In the genomic region with DNA sequence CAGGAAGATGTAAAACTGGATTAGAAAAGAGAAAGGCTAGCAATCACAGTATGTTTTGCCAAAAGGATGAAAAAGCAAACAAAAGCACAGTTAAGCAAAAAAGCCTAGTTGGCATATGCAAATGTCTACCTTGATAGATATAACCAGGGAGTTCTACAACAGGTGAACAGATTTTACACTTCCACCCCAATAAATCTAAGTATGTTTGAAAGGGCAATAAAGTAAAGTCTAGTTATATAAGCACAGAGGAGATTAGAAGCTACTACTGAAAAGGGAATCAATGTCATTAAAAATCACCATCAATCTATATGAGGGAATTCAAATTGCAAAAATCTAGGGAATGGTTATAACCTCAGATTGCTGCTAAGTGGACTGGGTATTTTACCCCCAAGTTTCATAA, we compare ENCODE assay signal across 2 cellular contexts.
TF ChIP-seq lines count a peak whose summit lies in the region.

No MANE protein-coding gene starts in this region.

TF ChIP-seq in GM23338, 12 proteins besides CTCF, POLR2A, EP300 and RAD21 (continues in another document):
- TF ChIP-seq, protein P1, sequence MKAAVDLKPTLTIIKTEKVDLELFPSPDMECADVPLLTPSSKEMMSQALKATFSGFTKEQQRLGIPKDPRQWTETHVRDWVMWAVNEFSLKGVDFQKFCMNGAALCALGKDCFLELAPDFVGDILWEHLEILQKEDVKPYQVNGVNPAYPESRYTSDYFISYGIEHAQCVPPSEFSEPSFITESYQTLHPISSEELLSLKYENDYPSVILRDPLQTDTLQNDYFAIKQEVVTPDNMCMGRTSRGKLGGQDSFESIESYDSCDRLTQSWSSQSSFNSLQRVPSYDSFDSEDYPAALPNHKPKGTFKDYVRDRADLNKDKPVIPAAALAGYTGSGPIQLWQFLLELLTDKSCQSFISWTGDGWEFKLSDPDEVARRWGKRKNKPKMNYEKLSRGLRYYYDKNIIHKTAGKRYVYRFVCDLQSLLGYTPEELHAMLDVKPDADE (IDR thresholded peaks at IDR 0.05): no peak
- no peak for TF ChIP-seq POLR2AphosphoS5 (IDR thresholded peaks at IDR 0.05; ENCODE audit: low read depth)
- TF ChIP-seq STAT1 (IDR thresholded peaks at IDR 0.05; ENCODE audit: unreplicated experiment): no peak
- TF ChIP-seq ZNF331 (CRISPR knock-in tag; IDR thresholded peaks at IDR 0.05; ENCODE audit: low read depth): no peak
- TF ChIP-seq EZH2phosphoT487 (IDR thresholded peaks at IDR 0.05; ENCODE audit: unreplicated experiment): no peak
- TF ChIP-seq EZH2 (IDR thresholded peaks at IDR 0.05; ENCODE audit: low read depth, unreplicated experiment): no peak
- TF ChIP-seq ZNF114 (CRISPR knock-in tag; IDR thresholded peaks at IDR 0.05): no peak
- TF ChIP-seq, protein P2, sequence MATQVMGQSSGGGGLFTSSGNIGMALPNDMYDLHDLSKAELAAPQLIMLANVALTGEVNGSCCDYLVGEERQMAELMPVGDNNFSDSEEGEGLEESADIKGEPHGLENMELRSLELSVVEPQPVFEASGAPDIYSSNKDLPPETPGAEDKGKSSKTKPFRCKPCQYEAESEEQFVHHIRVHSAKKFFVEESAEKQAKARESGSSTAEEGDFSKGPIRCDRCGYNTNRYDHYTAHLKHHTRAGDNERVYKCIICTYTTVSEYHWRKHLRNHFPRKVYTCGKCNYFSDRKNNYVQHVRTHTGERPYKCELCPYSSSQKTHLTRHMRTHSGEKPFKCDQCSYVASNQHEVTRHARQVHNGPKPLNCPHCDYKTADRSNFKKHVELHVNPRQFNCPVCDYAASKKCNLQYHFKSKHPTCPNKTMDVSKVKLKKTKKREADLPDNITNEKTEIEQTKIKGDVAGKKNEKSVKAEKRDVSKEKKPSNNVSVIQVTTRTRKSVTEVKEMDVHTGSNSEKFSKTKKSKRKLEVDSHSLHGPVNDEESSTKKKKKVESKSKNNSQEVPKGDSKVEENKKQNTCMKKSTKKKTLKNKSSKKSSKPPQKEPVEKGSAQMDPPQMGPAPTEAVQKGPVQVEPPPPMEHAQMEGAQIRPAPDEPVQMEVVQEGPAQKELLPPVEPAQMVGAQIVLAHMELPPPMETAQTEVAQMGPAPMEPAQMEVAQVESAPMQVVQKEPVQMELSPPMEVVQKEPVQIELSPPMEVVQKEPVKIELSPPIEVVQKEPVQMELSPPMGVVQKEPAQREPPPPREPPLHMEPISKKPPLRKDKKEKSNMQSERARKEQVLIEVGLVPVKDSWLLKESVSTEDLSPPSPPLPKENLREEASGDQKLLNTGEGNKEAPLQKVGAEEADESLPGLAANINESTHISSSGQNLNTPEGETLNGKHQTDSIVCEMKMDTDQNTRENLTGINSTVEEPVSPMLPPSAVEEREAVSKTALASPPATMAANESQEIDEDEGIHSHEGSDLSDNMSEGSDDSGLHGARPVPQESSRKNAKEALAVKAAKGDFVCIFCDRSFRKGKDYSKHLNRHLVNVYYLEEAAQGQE (IDR thresholded peaks at IDR 0.05; ENCODE audit: unreplicated experiment): no peak
- TF ChIP-seq NANOG (IDR thresholded peaks at IDR 0.05; ENCODE audit: borderline replicate concordance): no peak
- TF ChIP-seq JUNB (IDR thresholded peaks at IDR 0.05; ENCODE audit: unreplicated experiment): no peak
- no peak for TF ChIP-seq CREB1 (CRISPR knock-in tag; IDR thresholded peaks at IDR 0.05; ENCODE audit: low read depth)

TF ChIP-seq in GM12878, 131 proteins besides CTCF, POLR2A, EP300 and RAD21:
- TF ChIP-seq POLR2AphosphoS2 (IDR thresholded peaks at IDR 0.05; ENCODE audit: low read depth, low read length): no peak
- TF ChIP-seq, protein P3, sequence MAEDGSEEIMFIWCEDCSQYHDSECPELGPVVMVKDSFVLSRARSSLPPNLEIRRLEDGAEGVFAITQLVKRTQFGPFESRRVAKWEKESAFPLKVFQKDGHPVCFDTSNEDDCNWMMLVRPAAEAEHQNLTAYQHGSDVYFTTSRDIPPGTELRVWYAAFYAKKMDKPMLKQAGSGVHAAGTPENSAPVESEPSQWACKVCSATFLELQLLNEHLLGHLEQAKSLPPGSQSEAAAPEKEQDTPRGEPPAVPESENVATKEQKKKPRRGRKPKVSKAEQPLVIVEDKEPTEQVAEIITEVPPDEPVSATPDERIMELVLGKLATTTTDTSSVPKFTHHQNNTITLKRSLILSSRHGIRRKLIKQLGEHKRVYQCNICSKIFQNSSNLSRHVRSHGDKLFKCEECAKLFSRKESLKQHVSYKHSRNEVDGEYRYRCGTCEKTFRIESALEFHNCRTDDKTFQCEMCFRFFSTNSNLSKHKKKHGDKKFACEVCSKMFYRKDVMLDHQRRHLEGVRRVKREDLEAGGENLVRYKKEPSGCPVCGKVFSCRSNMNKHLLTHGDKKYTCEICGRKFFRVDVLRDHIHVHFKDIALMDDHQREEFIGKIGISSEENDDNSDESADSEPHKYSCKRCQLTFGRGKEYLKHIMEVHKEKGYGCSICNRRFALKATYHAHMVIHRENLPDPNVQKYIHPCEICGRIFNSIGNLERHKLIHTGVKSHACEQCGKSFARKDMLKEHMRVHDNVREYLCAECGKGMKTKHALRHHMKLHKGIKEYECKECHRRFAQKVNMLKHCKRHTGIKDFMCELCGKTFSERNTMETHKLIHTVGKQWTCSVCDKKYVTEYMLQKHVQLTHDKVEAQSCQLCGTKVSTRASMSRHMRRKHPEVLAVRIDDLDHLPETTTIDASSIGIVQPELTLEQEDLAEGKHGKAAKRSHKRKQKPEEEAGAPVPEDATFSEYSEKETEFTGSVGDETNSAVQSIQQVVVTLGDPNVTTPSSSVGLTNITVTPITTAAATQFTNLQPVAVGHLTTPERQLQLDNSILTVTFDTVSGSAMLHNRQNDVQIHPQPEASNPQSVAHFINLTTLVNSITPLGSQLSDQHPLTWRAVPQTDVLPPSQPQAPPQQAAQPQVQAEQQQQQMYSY (CRISPR knock-in tag; IDR thresholded peaks at IDR 0.05): no peak
- TF ChIP-seq, protein P4, sequence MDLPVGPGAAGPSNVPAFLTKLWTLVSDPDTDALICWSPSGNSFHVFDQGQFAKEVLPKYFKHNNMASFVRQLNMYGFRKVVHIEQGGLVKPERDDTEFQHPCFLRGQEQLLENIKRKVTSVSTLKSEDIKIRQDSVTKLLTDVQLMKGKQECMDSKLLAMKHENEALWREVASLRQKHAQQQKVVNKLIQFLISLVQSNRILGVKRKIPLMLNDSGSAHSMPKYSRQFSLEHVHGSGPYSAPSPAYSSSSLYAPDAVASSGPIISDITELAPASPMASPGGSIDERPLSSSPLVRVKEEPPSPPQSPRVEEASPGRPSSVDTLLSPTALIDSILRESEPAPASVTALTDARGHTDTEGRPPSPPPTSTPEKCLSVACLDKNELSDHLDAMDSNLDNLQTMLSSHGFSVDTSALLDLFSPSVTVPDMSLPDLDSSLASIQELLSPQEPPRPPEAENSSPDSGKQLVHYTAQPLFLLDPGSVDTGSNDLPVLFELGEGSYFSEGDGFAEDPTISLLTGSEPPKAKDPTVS (IDR thresholded peaks at IDR 0.05; ENCODE audit: low read depth, low read length): no peak
- TF ChIP-seq SUZ12 (IDR thresholded peaks at IDR 0.05; ENCODE audit: unreplicated experiment): no peak
- TF ChIP-seq ZNF217 (IDR thresholded peaks at IDR 0.05): no peak
- TF ChIP-seq CHD4 (IDR thresholded peaks at IDR 0.05): no peak
- no peak for TF ChIP-seq HDAC2 (IDR thresholded peaks at IDR 0.05)
